ENCODE assay signal across 1 cellular context in the genomic region with DNA sequence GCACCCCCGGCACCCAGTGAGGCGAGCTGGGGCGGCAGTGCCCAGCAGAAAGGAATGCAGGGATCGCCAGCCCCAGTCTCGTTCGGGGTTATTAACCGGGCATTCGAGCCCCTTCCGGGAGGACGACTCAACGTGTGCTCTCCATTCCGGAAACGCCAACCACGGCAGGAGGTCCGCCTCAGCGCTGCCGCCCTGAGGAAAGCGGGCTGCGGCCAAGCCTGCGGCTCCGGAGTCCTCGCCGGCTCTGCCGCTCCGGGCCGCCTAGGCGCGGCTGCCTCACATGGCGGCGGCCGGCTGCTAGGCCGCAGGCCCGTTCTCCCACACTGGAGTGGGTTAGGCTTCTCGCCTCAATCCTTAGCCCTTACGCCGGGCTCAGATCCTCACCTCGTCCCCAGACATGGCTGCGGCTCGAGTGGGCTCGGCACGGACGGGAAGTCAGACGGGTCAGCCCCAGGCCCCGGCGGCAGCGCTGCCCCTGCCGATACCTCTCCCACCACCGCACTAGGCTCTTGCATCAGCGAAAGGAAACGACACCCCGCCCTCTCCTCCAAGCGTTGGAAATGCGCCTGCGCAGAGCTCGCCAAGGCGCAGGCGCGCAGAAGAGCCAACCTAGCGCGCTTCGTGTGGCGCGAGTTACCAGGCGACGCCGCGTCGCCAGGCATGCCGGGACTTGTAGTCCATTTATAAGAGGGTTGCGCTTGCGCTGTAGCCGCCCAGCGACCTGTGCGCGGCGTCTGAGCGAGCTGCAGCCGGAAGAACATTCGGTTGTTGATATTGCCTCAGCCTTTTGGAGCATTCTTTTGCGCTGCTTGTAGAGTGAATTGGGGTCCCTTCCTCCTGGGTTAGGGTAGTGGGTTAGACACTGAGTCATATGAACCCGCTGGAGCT.
TF ChIP-seq lines count a peak whose summit lies in the region.

Gene EIF2S2 (minus strand): TSS at position 532 of the 888 bp plus-strand sequence. CDS start 133 bp downstream, at position 399.

TF ChIP-seq in HepG2, 621 proteins besides CTCF, POLR2A, EP300 and RAD21 (continued from another document and continues in another):
- TF ChIP-seq, protein P1, sequence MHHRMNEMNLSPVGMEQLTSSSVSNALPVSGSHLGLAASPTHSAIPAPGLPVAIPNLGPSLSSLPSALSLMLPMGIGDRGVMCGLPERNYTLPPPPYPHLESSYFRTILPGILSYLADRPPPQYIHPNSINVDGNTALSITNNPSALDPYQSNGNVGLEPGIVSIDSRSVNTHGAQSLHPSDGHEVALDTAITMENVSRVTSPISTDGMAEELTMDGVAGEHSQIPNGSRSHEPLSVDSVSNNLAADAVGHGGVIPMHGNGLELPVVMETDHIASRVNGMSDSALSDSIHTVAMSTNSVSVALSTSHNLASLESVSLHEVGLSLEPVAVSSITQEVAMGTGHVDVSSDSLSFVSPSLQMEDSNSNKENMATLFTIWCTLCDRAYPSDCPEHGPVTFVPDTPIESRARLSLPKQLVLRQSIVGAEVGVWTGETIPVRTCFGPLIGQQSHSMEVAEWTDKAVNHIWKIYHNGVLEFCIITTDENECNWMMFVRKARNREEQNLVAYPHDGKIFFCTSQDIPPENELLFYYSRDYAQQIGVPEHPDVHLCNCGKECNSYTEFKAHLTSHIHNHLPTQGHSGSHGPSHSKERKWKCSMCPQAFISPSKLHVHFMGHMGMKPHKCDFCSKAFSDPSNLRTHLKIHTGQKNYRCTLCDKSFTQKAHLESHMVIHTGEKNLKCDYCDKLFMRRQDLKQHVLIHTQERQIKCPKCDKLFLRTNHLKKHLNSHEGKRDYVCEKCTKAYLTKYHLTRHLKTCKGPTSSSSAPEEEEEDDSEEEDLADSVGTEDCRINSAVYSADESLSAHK (CRISPR knock-in tag; IDR thresholded peaks at IDR 0.05; ENCODE audit: borderline replicate concordance), result no peak; the same call in 1 of the 2 replicates
- no peak for TF ChIP-seq SP1 (IDR thresholded peaks at IDR 0.05)
- TF ChIP-seq SP1 (CRISPR knock-in tag; IDR thresholded peaks at IDR 0.05), result 0 out of 2 replicates have a peak, but pooled peaks have one; percentile 17
- TF ChIP-seq ZC3H4 (CRISPR knock-in tag; IDR thresholded peaks at IDR 0.05; ENCODE audit: borderline replicate concordance), result peak; percentile 86; the same call in 1 of the 2 replicates
- TF ChIP-seq ZNF773 (CRISPR knock-in tag; IDR thresholded peaks at IDR 0.05; ENCODE audit: borderline replicate concordance), result 0 out of 2 replicates have a peak, but pooled peaks have one; percentile 66
- TF ChIP-seq ZNF790 (CRISPR knock-in tag; IDR thresholded peaks at IDR 0.05; ENCODE audit: borderline replicate concordance), result peak; percentile 84
- TF ChIP-seq BCLAF1 (IDR thresholded peaks at IDR 0.05), result no peak
- TF ChIP-seq XBP1 (CRISPR knock-in tag; IDR thresholded peaks at IDR 0.05), result peak; percentile 89
- TF ChIP-seq, protein P2, sequence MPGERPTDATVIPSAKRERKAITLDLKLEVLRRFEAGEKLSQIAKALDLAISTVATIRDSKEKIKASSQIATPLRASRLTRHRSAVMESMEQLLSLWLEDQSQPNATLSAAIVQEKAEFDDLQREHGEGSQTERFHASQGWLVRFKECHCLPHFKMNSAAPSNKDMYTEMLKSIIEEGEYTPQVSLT (CRISPR knock-in tag; IDR thresholded peaks at IDR 0.05; ENCODE audit: borderline replicate concordance, low read depth), result no peak; the same call in 1 of the 2 replicates
- TF ChIP-seq YY1 (IDR thresholded peaks at IDR 0.05; ENCODE audit: insufficient read depth, insufficient replicate concordance, low read depth, low read length), result peak; percentile 86
- TF ChIP-seq PHF20 (CRISPR knock-in tag; IDR thresholded peaks at IDR 0.05), result peak; percentile 89
- TF ChIP-seq ARNT (IDR thresholded peaks at IDR 0.05), result no peak
- peak; percentile 77 for TF ChIP-seq MYNN (CRISPR knock-in tag; IDR thresholded peaks at IDR 0.05; ENCODE audit: low read depth)
- TF ChIP-seq NCOA1 (CRISPR knock-in tag; IDR thresholded peaks at IDR 0.05), result peak; percentile 92; the same call in 1 of the 2 replicates
- TF ChIP-seq ARID4A (CRISPR knock-in tag; IDR thresholded peaks at IDR 0.05; ENCODE audit: borderline replicate concordance), result peak; percentile 100
- peak; percentile 82; the same call in 1 of the 2 replicates for TF ChIP-seq ZBTB46 (CRISPR knock-in tag; IDR thresholded peaks at IDR 0.05; ENCODE audit: borderline replicate concordance)
- peak; percentile 59 for TF ChIP-seq PITX1 (CRISPR knock-in tag; IDR thresholded peaks at IDR 0.05)
- no peak for TF ChIP-seq ELF4 (CRISPR knock-in tag; IDR thresholded peaks at IDR 0.05; ENCODE audit: borderline replicate concordance)
- peak; percentile 4; the same call in 1 of the 2 replicates for TF ChIP-seq HNF4G (IDR thresholded peaks at IDR 0.05; ENCODE audit: borderline replicate concordance, low read depth, low read length)
- peak; percentile 29; the same call in 1 of the 2 replicates for TF ChIP-seq HNF4G (CRISPR knock-in tag; IDR thresholded peaks at IDR 0.05; ENCODE audit: borderline replicate concordance, low read depth)
- peak; percentile 54 for TF ChIP-seq RARA (CRISPR knock-in tag; IDR thresholded peaks at IDR 0.05)
- TF ChIP-seq CREB1 (IDR thresholded peaks at IDR 0.05), result peak; percentile 98
- peak; percentile 97 for TF ChIP-seq CREB1 (CRISPR knock-in tag; IDR thresholded peaks at IDR 0.05)
- no peak for TF ChIP-seq STAG1 (CRISPR knock-in tag; IDR thresholded peaks at IDR 0.05)
- TF ChIP-seq ARHGAP35 (CRISPR knock-in tag; IDR thresholded peaks at IDR 0.05; ENCODE audit: borderline replicate concordance), result peak; percentile 98
- peak in 1 of 2 experiments; percentile 99; a peak in 2 of 4 replicates for TF ChIP-seq KLF16 (CRISPR knock-in tag; IDR thresholded peaks at IDR 0.05)
- TF ChIP-seq ZNF264 (CRISPR knock-in tag; IDR thresholded peaks at IDR 0.05), result peak; percentile 95
- no peak; the same call in 1 of the 2 replicates for TF ChIP-seq REXO4 (CRISPR knock-in tag; IDR thresholded peaks at IDR 0.05; ENCODE audit: borderline replicate concordance)
- no peak for TF ChIP-seq TCF7L2 (IDR thresholded peaks at IDR 0.05; ENCODE audit: low read depth, low read length)
- TF ChIP-seq PAWR (CRISPR knock-in tag; IDR thresholded peaks at IDR 0.05; ENCODE audit: borderline replicate concordance), result peak; percentile 82; the same call in 1 of the 2 replicates
- peak; percentile 97 for TF ChIP-seq MXI1 (IDR thresholded peaks at IDR 0.05; ENCODE audit: borderline replicate concordance, low read depth, low read length)
- peak; percentile 97 for TF ChIP-seq ZNF343 (CRISPR knock-in tag; IDR thresholded peaks at IDR 0.05)
- TF ChIP-seq PHF21A (CRISPR knock-in tag; IDR thresholded peaks at IDR 0.05), result peak; percentile 89
- TF ChIP-seq ZNF724P (CRISPR knock-in tag; IDR thresholded peaks at IDR 0.05; ENCODE audit: borderline replicate concordance), result peak; percentile 99
- TF ChIP-seq ADNP (CRISPR knock-in tag; IDR thresholded peaks at IDR 0.05), result no peak
- TF ChIP-seq ZEB1 (IDR thresholded peaks at IDR 0.05; ENCODE audit: insufficient replicate concordance, low read depth), result no peak
- peak; percentile 89; the same call in 1 of the 2 replicates for TF ChIP-seq REPIN1 (CRISPR knock-in tag; IDR thresholded peaks at IDR 0.05; ENCODE audit: borderline replicate concordance, low read depth)
- TF ChIP-seq TAF1 (CRISPR knock-in tag; IDR thresholded peaks at IDR 0.05), result peak; percentile 99
- TF ChIP-seq FOXK2 (IDR thresholded peaks at IDR 0.05), result peak; percentile 95
- TF ChIP-seq TOE1 (CRISPR knock-in tag; IDR thresholded peaks at IDR 0.05), result peak; percentile 94; the same call in 1 of the 2 replicates
- TF ChIP-seq HOMEZ (CRISPR knock-in tag; IDR thresholded peaks at IDR 0.05; ENCODE audit: low read depth), result 0 out of 2 replicates have a peak, but pooled peaks have one; percentile 35
- peak; percentile 90 for TF ChIP-seq ZC3H13 (CRISPR knock-in tag; IDR thresholded peaks at IDR 0.05)
- no peak; the same call in 1 of the 2 replicates for TF ChIP-seq ONECUT2 (CRISPR knock-in tag; IDR thresholded peaks at IDR 0.05)
- TF ChIP-seq ATF1 (CRISPR knock-in tag; IDR thresholded peaks at IDR 0.05), result peak; percentile 97
- TF ChIP-seq, protein P3, sequence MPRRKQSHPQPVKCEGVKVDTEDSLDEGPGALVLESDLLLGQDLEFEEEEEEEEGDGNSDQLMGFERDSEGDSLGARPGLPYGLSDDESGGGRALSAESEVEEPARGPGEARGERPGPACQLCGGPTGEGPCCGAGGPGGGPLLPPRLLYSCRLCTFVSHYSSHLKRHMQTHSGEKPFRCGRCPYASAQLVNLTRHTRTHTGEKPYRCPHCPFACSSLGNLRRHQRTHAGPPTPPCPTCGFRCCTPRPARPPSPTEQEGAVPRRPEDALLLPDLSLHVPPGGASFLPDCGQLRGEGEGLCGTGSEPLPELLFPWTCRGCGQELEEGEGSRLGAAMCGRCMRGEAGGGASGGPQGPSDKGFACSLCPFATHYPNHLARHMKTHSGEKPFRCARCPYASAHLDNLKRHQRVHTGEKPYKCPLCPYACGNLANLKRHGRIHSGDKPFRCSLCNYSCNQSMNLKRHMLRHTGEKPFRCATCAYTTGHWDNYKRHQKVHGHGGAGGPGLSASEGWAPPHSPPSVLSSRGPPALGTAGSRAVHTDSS (CRISPR knock-in tag; conservative IDR thresholded peaks at IDR 0.05), result 0 out of 2 replicates have a peak, but pooled peaks have one; percentile 93
- TF ChIP-seq ZNF570 (CRISPR knock-in tag; IDR thresholded peaks at IDR 0.05; ENCODE audit: borderline replicate concordance), result peak; percentile 68; the same call in 1 of the 2 replicates
- TF ChIP-seq POLR2AphosphoS2 (IDR thresholded peaks at IDR 0.05; ENCODE audit: low read depth, low read length), result peak; percentile 81; the same call in 1 of the 2 replicates
- no peak; the same call in 1 of the 2 replicates for TF ChIP-seq JDP2 (CRISPR knock-in tag; IDR thresholded peaks at IDR 0.05; ENCODE audit: borderline replicate concordance)
- peak; percentile 43; the same call in 1 of the 2 replicates for TF ChIP-seq ZNF121 (CRISPR knock-in tag; IDR thresholded peaks at IDR 0.05)
